18 cellular contexts compared by ENCODE assay signal in genomic region chr20:38243617-38244016, GRCh38. TPM values are rescaled to one million over a fixed set of nuclear protein-coding genes. Genes with fewer than 3 reads are reported as not detected.
"Had no signal": no experiment of that assay in that cellular context is flagged by ENCODE, and none has a peak within 500 bp of the region (broad histone marks: within the 10 kb centered on the region; RNA-seq: fewer than 3 reads in every experiment).

No MANE protein-coding gene starts in this region.

- FAIRE-seq: small intestine had no signal

- DNase-seq: activated naive CD4-positive, alpha-beta T cell treated with anti-CD3 and anti-CD28 coated beads, Interleukin-2, amount 10 ng/mL, durations not matched to agents 7 days and 5 days; activated T-cell treated with anti-CD3 and anti-CD28 coated beads, Interleukin-2, amount 50 U/mL, for 24 hours; aorta; cortex of kidney; effector CD4-positive, alpha-beta T cell; heart right ventricle; left lung; naive B cell; small intestine; stimulated activated CD4-positive, alpha-beta T cell treated with anti-CD3 and anti-CD28 coated beads, Interleukin-4, amount 100 ng/mL, for 1 hour; stomach had no signal

- H3K9me3 ChIP-seq: prostate gland had no signal

- ATAC-seq: activated naive CD8-positive, alpha-beta T cell treated with anti-CD3 and anti-CD28 coated beads, Interleukin-2, amount 50 U/mL, for 24 hours; gastroesophageal sphincter; heart right ventricle; left lung had no signal

- H3K9ac ChIP-seq: neural progenitor cell had no signal

- H3K4me2 ChIP-seq: neural progenitor cell had no signal

- H3K4me3 ChIP-seq: gastroesophageal sphincter, heart right ventricle, left lung, neural progenitor cell, prostate gland, right atrium auricular region, stomach had no signal

- H3K36me3 ChIP-seq: left lung, neural progenitor cell, prostate gland had no signal

- H3K4me1 ChIP-seq: neural progenitor cell, prostate gland had no signal

- H3K27ac ChIP-seq: heart right ventricle, neural progenitor cell, right atrium auricular region had no signal

- H3K27me3 ChIP-seq: gastroesophageal sphincter, neural progenitor cell, right atrium auricular region had no signal

- H2AFZ ChIP-seq: neural progenitor cell had no signal

RNA-seq across cellular contexts. Expression of gene KIAA1755, which starts 16.9 kb away (rescaled TPM):
- total RNA-seq: activated CD4-positive, alpha-beta T cell treated with anti-CD3 and anti-CD28 coated beads, Interleukin-2, amount 10 ng/mL, durations not matched to agents 24 days and 14 days; activated CD8-positive, alpha-beta T cell treated with anti-CD3 and anti-CD28 coated beads for 36 hours had no signal
